25 cellular contexts compared by ENCODE assay signal in the genomic region with DNA sequence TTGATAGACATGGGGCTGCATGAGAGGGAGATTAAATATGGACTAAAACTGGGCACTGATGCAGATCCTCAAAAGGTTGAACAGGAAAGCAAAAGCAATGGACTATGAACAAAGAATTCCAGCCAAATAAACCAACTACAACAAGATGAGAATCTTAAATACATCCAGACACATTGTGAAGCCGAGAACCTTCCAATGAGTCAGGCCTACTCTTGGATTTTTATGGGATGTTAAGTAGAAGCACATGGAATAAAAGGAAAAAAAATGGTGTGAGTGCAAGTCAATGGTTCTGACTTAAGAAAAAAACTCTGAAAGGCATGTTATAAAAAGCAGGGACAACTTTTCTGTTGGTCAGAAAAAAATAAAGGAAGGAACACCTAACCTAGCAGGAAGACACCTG.
DNase-seq lines count a peak whose midpoint lies in the region; FAIRE-seq and TF ChIP-seq lines count a peak whose summit lies in the region.
"Had no signal": no experiment of that assay in that cellular context is flagged by ENCODE, and none has a peak within 500 bp of the region (broad histone marks: within the 10 kb centered on the region; RNA-seq: fewer than 3 reads in every experiment).

No MANE protein-coding gene starts in this region.

- TF ChIP-seq CTCF in AG09319 (IDR thresholded peaks at IDR 0.05; ENCODE audit: low read depth, low read length) = no peak

- FAIRE-seq in GM19239 (lab: Jason Lieb, UNC) = no peak
- FAIRE-seq: A204.1 had no signal

- DNase-seq in AG09319 (ENCODE audit: extremely low read depth, low read depth) (peak; percentile 10), GM03348 (ENCODE audit: low spot score) (peak; percentile 16), HS-5 (ENCODE audit: low read depth) (peak; percentile 3), fibroblast of peridontal ligament (ENCODE audit: extremely low read depth) (peak; percentile 61), GM19239 (ENCODE audit: insufficient read length, low spot score) (no peak), CD1c-positive myeloid dendritic cell (ENCODE audit: extremely low spot score) (no peak), MV-4-11 (lab: John Stamatoyannopoulos, UW) (no peak), SK-N-DZ (ENCODE audit: low spot score) (no peak)
- DNase-seq: CD4-positive, alpha-beta memory T cell; COR-L47; EL; GDM1; KBM-7; NCI-H1105 treated with DMSO at 0.1 percent for 48 hours; NCI-H146; NCI-H2029; NCI-H446 treated with DMSO at 0.1 percent for 48 hours; NCI-H526; NCI-H82; NK-92 treated with Interleukin-12 subunit alpha and Interleukin-12 subunit beta, amount 100 ng/mL, for 24 hours; PC-3; Right ventricle myocardium superior; RPMI8226; T-cell had no signal

Comparison
In these comparisons a context has a peak if more than half of its experiments do, and no peak if none do; other contexts are left out.
1. DNase-seq: peak in AG09319 (single experiment), GM03348 (single experiment), HS-5 (single experiment) and fibroblast of peridontal ligament (single experiment); none in GM19239 (single experiment), CD1c-positive myeloid dendritic cell (single experiment), MV-4-11 (single experiment) and SK-N-DZ (single experiment).